ENCODE assay signal across 1 cellular context in the genomic region with DNA sequence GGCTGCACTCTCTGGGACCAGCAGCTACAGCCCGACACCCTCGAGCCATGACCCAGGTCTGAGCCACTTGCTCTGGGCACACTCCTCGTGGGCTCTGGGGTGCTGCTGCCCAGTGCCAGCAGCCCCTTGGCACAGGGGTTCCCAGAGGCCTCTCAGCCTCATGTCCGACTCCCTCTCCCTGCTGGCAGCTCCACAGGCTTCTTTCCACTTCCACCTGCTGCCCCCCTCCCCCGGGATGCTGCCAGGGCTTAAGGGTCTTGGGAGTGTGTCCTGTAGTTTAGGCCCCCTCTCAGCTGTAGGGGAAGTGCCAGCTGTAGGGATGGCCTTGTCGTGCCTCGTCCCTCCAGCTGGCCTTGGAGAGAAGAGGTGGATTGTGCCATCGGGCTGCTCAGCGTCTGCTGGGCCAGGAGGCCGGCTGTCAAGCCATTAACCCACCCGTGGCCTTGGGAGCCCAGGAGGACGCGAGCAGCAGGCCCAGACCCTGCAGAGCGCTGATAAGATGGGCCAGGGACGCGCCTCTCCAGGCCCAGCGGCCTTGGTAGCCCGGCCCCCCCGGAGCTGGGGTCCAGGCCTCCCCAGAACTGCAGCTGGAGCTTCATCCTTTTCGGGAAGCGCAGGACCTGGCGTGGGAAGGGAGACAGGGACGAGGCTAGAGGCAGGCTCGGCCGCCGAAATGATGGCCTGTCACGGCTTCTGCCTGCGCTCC.
TF ChIP-seq lines count a peak whose summit lies in the region.

No MANE protein-coding gene starts in this region.

TF ChIP-seq in IMR-90, 13 proteins besides CTCF, POLR2A, EP300 and RAD21 (continued from another document):
- TF ChIP-seq MAFK (IDR thresholded peaks at IDR 0.05; ENCODE audit: low read depth, low read length) (no peak), MAZ (IDR thresholded peaks at IDR 0.05; ENCODE audit: borderline replicate concordance, low read depth, low read length) (no peak), FOS (IDR thresholded peaks at IDR 0.05; ENCODE audit: low read depth, low read length) (no peak)
